Comparison of ENCODE assay signal across 23 cellular contexts in genomic region chr13:94556646-94557045, GRCh38. TPM values are rescaled to one million over a fixed set of nuclear protein-coding genes. Genes with fewer than 3 reads are reported as not detected.
A peak's percentile ranks its signal among the peaks of the same experiment; 100 is the strongest.
DNase-seq lines count a peak whose midpoint lies in the region; ATAC-seq, FAIRE-seq and TF ChIP-seq lines count a peak whose summit lies in the region.
"Had no signal": no experiment of that assay in that cellular context is flagged by ENCODE, and none has a peak within 500 bp of the region (broad histone marks: within the 10 kb centered on the region; RNA-seq: fewer than 3 reads in every experiment).

No MANE protein-coding gene starts in this region.

- no peak overlapping the region for H3K9ac ChIP-seq in endothelial cell of umbilical vein (replicated peaks; ENCODE audit: extremely low read depth, insufficient read depth, low read length)
- no peak overlapping the region for H3K9ac ChIP-seq in smooth muscle cell (ENCODE audit: low read depth)
- H3K9ac ChIP-seq: GM23248 had no signal

- TF ChIP-seq POLR2A in endothelial cell of umbilical vein (IDR thresholded peaks at IDR 0.05; ENCODE audit: low read depth, low read length) (no peak), Peyer's patch (IDR thresholded peaks at IDR 0.05) (no peak)

- dilution Hi-C loops in endothelial cell of umbilical vein (cut with MboI; ENCODE audit: extremely low pct_ligation_motif_present, low sequenced_read_pairs) = no loop called here

- H3K4me2 ChIP-seq in endothelial cell of umbilical vein (ENCODE audit: insufficient read depth, low read length) = no peak overlapping the region
- H3K4me2 ChIP-seq in smooth muscle cell = peak overlapping the region; percentile 35

- TF ChIP-seq CTCF in right atrium auricular region (IDR thresholded peaks at IDR 0.05) (no peak), endothelial cell of umbilical vein (IDR thresholded peaks at IDR 0.05; ENCODE audit: extremely low read depth in 1 of 2, insufficient read depth in 1 of 2, low read depth in 1 of 2, low read length in 2 of 2) (no peak), smooth muscle cell (IDR thresholded peaks at IDR 0.05; ENCODE audit: borderline replicate concordance, insufficient read depth, poor library complexity, severe bottlenecking) (no peak), Peyer's patch (IDR thresholded peaks at IDR 0.05) (no peak), WTC11 (IDR thresholded peaks at IDR 0.05) (no peak)

- H3K4me1 Mint-ChIP-seq in WTC11 = peaks cover 5% of the 10 kb centered on the region; the same call in 1 of the 2 replicates

- 25% methylated on average over 2 of the region's 2 CpGs for WGBS in smooth muscle cell (ENCODE audit: low lambda C conversion rate)

- H3K4me3 Mint-ChIP-seq in WTC11 = no peak overlapping the region
- H3K4me3 Mint-ChIP-seq: CD4-positive, alpha-beta T cell had no signal

- intact Hi-C loops in Right ventricle myocardium superior (cut with DNase I) = no loop called here
- intact Hi-C loops in endothelial cell of umbilical vein (cut with micrococcal nuclease) = no loop called here

- CTCF ChIA-PET in endothelial cell of umbilical vein (lab: Charles Lee) = no interaction called here
- CTCF ChIA-PET in WTC11 (lab: Charles Lee) = interaction anchor here (1.2 kb wide), 1 partner anchor 61 kb away, joined by 4 read pairs; no protein-coding TSS in a partner anchor

- no peaks in the 10 kb centered on the region for H3K27me3 ChIP-seq in right atrium auricular region
- H3K27me3 ChIP-seq in endothelial cell of umbilical vein (ENCODE audit: control insufficient read depth in 2 of 2, insufficient read depth in 2 of 2, low read length in 2 of 2) = no peaks in the 10 kb centered on the region
- no peaks in the 10 kb centered on the region for H3K27me3 ChIP-seq in smooth muscle cell (ENCODE audit: low read depth)
- H3K27me3 ChIP-seq in Peyer's patch = no peaks in the 10 kb centered on the region
- H3K27me3 ChIP-seq: MG63 had no signal

- H3K9me3 ChIP-seq in right atrium auricular region (no peaks in the 10 kb centered on the region), endothelial cell of umbilical vein (replicated peaks; ENCODE audit: control insufficient read depth, insufficient read depth, low read length) (no peaks in the 10 kb centered on the region), smooth muscle cell (replicated peaks; ENCODE audit: low read depth) (no peaks in the 10 kb centered on the region), Peyer's patch (no peaks in the 10 kb centered on the region)
- H3K9me3 ChIP-seq: MG63 had no signal

- H2AFZ ChIP-seq in endothelial cell of umbilical vein (ENCODE audit: low read depth, low read length) = no peak overlapping the region
- H2AFZ ChIP-seq in smooth muscle cell (ENCODE audit: low read depth) = peak overlapping the region; percentile 40
- H2AFZ ChIP-seq: GM23248 had no signal

- H3K36me3 ChIP-seq in right atrium auricular region = no peaks in the 10 kb centered on the region
- H3K36me3 ChIP-seq in endothelial cell of umbilical vein (ENCODE audit: control insufficient read depth in 2 of 2, extremely low read depth in 1 of 2, insufficient read depth in 2 of 2, low read length in 2 of 2) = no peaks in the 10 kb centered on the region
- H3K36me3 ChIP-seq in smooth muscle cell (ENCODE audit: low read depth) = no peaks in the 10 kb centered on the region
- H3K36me3 ChIP-seq in Peyer's patch = no peaks in the 10 kb centered on the region
- H3K36me3 ChIP-seq: MG63 had no signal

- ATAC-seq in Right ventricle myocardium superior (ENCODE audit: poor library complexity) (peak; percentile 63), WTC11 (no peak)
- ATAC-seq: GM12878 had no signal

- FAIRE-seq in endothelial cell of umbilical vein (lab: Jason Lieb, UNC) = no peak
- FAIRE-seq: A204.1, GM12878, GM19239 had no signal

- no peaks in the 10 kb centered on the region for H3K9me1 ChIP-seq in endothelial cell of umbilical vein (replicated peaks; ENCODE audit: control insufficient read depth, extremely low read depth, insufficient read depth, low read length)

- H3K27me3 Mint-ChIP-seq in WTC11 (ENCODE audit: low read depth) = peaks cover 4% of the 10 kb centered on the region; the same call in 1 of the 2 replicates
- H3K27me3 Mint-ChIP-seq: CD4-positive, alpha-beta T cell had no signal

- DNase-seq in Right ventricle myocardium superior (no peak), right atrium auricular region (ENCODE audit: low spot score) (no peak), NCI-H82 (lab: John Stamatoyannopoulos, UW) (peak; percentile 57), endothelial cell of umbilical vein (ENCODE audit: low read depth, low spot score) (peak; percentile 6), smooth muscle cell (lab: John Stamatoyannopoulos, UW; ENCODE audit: unreplicated experiment) (no peak), Peyer's patch (no peak), NOMO-1 (lab: John Stamatoyannopoulos, UW; ENCODE audit: unreplicated experiment in 2 of 2) (no peak), WTC11 (ENCODE audit: low spot score) (no peak)
- DNase-seq: CD4-positive, alpha-beta T cell; DMS153; EL; GM23248; HCEC 1CT; Kasumi-1; MG63; NCI-H1048; NCI-H1436; NCI-H2081; NCI-H2227 treated with DMSO at 0.1 percent for 48 hours; NCI-H510A treated with DMSO at 0.1 percent for 48 hours had no signal

- no peaks in the 10 kb centered on the region for H3K36me3 Mint-ChIP-seq in WTC11

- no peak overlapping the region for H3K27ac Mint-ChIP-seq in WTC11
- H3K27ac Mint-ChIP-seq: CD4-positive, alpha-beta T cell had no signal

- H3K79me2 ChIP-seq in endothelial cell of umbilical vein (ENCODE audit: control insufficient read depth, insufficient read depth, low read length) = no peaks in the 10 kb centered on the region
- H3K79me2 ChIP-seq in smooth muscle cell (ENCODE audit: low read depth) = no peaks in the 10 kb centered on the region

- H3K4me1 ChIP-seq in right atrium auricular region (no peaks in the 10 kb centered on the region), endothelial cell of umbilical vein (ENCODE audit: control insufficient read depth, extremely low read depth, insufficient read depth, low read length) (no peaks in the 10 kb centered on the region), smooth muscle cell (ENCODE audit: low read depth) (no peaks in the 10 kb centered on the region), Peyer's patch (no peaks in the 10 kb centered on the region)

- H3K9me3 Mint-ChIP-seq in WTC11 = peaks cover 9% of the 10 kb centered on the region
- H3K9me3 Mint-ChIP-seq: CD4-positive, alpha-beta T cell had no signal

- POLR2A ChIA-PET in endothelial cell of umbilical vein (lab: Charles Lee) = no interaction called here
- POLR2A ChIA-PET in WTC11 (lab: Charles Lee) = interaction anchor here (0.6 kb wide), 1 partner anchor 117 kb away, joined by 6 read pairs; no protein-coding TSS in a partner anchor

- BruUV-seq in endothelial cell of umbilical vein (replicated peaks; lab: Mats Ljungman, UMichigan) = no TSS peak

- H3K4me3 ChIP-seq in right atrium auricular region (no peak overlapping the region), endothelial cell of umbilical vein (replicated peaks in 1 of 3; ENCODE audit: insufficient read depth in 1 of 3, low read depth in 1 of 3, low read length in 3 of 3) (no peak overlapping the region), smooth muscle cell (no peak overlapping the region), Peyer's patch (no peak overlapping the region)
- H3K4me3 ChIP-seq: GM12878, GM23248, MG63 had no signal

- H3F3A ChIP-seq in smooth muscle cell (ENCODE audit: low read depth) = peaks cover 4% of the 10 kb centered on the region

- H4K20me1 ChIP-seq in endothelial cell of umbilical vein (replicated peaks; ENCODE audit: control insufficient read depth, extremely low read depth, insufficient read depth, low read length) (no peaks in the 10 kb centered on the region), smooth muscle cell (ENCODE audit: low read depth) (no peaks in the 10 kb centered on the region)

- no peak overlapping the region for H3K27ac ChIP-seq in right atrium auricular region
- no peak overlapping the region for H3K27ac ChIP-seq in endothelial cell of umbilical vein (ENCODE audit: insufficient read depth, low read depth, low read length)
- no peak overlapping the region for H3K27ac ChIP-seq in smooth muscle cell (ENCODE audit: low read depth)
- no peak overlapping the region for H3K27ac ChIP-seq in Peyer's patch
- H3K27ac ChIP-seq: GM23248 had no signal

TF ChIP-seq in endothelial cell of umbilical vein, 7 proteins besides CTCF, POLR2A, EP300 and RAD21 (continues in another document):
- no peak for TF ChIP-seq FOS (IDR thresholded peaks at IDR 0.05; ENCODE audit: borderline replicate concordance, insufficient read depth, low read length)

TF ChIP-seq in WTC11, 78 proteins besides CTCF, POLR2A, EP300 and RAD21 (continues in another document):
- no peak for TF ChIP-seq ZNF317 (CRISPR knock-in tag; IDR thresholded peaks at IDR 0.05; ENCODE audit: borderline replicate concordance, low read depth)

RNA-seq across cellular contexts. Expression of gene TGDS, which starts 39.3 kb away (rescaled TPM):
- total RNA-seq in Right ventricle myocardium superior (4.5 TPM), right atrium auricular region (1 to 10 TPM; 6.1 to 6.5 TPM), endothelial cell of umbilical vein (8.7 and 9.3 TPM in 2 replicates), smooth muscle cell (16.0 and 28.7 TPM in 2 replicates), Peyer's patch (10 to 100 TPM in 2 of 4 donors, 1 to 10 TPM in 2; 4.9 to 30.5 (median 11.4) TPM), WTC11 (2021) (12.5 to 15.8 TPM (median 15.2 TPM) in 3 replicates)
- polyA plus RNA-seq in endothelial cell of umbilical vein (5.8 and 7.3 TPM in 2 replicates), smooth muscle cell (9.5 and 17.1 TPM in 2 replicates)
- polyA plus RNA-seq in endothelial cell of umbilical vein (2011; cell fraction: cytosol; rRNA removed) = 9.0 and 10.2 TPM in 2 replicates
- polyA plus RNA-seq in endothelial cell of umbilical vein (2011; cell fraction: nucleus; rRNA removed) = 13.1 and 13.8 TPM in 2 replicates
- polyA plus RNA-seq in endothelial cell of umbilical vein (2012) = 8.3 and 10.6 TPM in 2 replicates
- polyA minus RNA-seq in endothelial cell of umbilical vein = 8.3 and 13.4 TPM in 2 replicates
- polyA minus RNA-seq in endothelial cell of umbilical vein (2011; cell fraction: cytosol; rRNA and poly(A)+ RNA removed) = 6.1 TPM
- 6.9 and 9.0 TPM in 2 replicates for polyA minus RNA-seq in endothelial cell of umbilical vein (2011; cell fraction: nucleus; rRNA and poly(A)+ RNA removed)

RNA-seq across cellular contexts. Expression of gene GPR180, which starts 45.0 kb away (rescaled TPM):
- total RNA-seq in Right ventricle myocardium superior = 5.5 TPM
- 1 to 10 TPM; 3.8 to 5.0 TPM for total RNA-seq in right atrium auricular region
- 8.3 and 8.9 TPM in 2 replicates for total RNA-seq in endothelial cell of umbilical vein
- polyA plus RNA-seq in endothelial cell of umbilical vein = 2.5 and 3.1 TPM in 2 replicates
- 2.5 and 2.9 TPM in 2 replicates for polyA plus RNA-seq in endothelial cell of umbilical vein (2011; cell fraction: cytosol; rRNA removed)
- polyA plus RNA-seq in endothelial cell of umbilical vein (2011; cell fraction: nucleus; rRNA removed) = 5.1 and 5.9 TPM in 2 replicates
- 5.4 and 6.5 TPM in 2 replicates for polyA plus RNA-seq in endothelial cell of umbilical vein (2012)
- 8.2 and 9.5 TPM in 2 replicates for polyA minus RNA-seq in endothelial cell of umbilical vein
- 3.8 TPM for polyA minus RNA-seq in endothelial cell of umbilical vein (2011; cell fraction: cytosol; rRNA and poly(A)+ RNA removed)
- polyA minus RNA-seq in endothelial cell of umbilical vein (2011; cell fraction: nucleus; rRNA and poly(A)+ RNA removed) = 6.6 and 9.9 TPM in 2 replicates
- total RNA-seq in smooth muscle cell = 25.0 and 30.7 TPM in 2 replicates
- polyA plus RNA-seq in smooth muscle cell = 8.9 and 10.8 TPM in 2 replicates
- 1 to 10 TPM; 1.8 to 5.0 (median 3.5) TPM for total RNA-seq in Peyer's patch
- 4.5 to 5.0 TPM (median 5.0 TPM) in 3 replicates for total RNA-seq in WTC11 (2021)

Comparison
In these comparisons a context has a peak if more than half of its experiments do, and no peak if none do; other contexts are left out.
1. DNase-seq: peak in NCI-H82 (single experiment) and endothelial cell of umbilical vein (single experiment); none in Right ventricle myocardium superior (single experiment), right atrium auricular region (single experiment), smooth muscle cell (single experiment), Peyer's patch (0 of 3), NOMO-1 (0 of 2) and WTC11 (single experiment).